ENCODE assay signal across 1 cellular context in the genomic region with DNA sequence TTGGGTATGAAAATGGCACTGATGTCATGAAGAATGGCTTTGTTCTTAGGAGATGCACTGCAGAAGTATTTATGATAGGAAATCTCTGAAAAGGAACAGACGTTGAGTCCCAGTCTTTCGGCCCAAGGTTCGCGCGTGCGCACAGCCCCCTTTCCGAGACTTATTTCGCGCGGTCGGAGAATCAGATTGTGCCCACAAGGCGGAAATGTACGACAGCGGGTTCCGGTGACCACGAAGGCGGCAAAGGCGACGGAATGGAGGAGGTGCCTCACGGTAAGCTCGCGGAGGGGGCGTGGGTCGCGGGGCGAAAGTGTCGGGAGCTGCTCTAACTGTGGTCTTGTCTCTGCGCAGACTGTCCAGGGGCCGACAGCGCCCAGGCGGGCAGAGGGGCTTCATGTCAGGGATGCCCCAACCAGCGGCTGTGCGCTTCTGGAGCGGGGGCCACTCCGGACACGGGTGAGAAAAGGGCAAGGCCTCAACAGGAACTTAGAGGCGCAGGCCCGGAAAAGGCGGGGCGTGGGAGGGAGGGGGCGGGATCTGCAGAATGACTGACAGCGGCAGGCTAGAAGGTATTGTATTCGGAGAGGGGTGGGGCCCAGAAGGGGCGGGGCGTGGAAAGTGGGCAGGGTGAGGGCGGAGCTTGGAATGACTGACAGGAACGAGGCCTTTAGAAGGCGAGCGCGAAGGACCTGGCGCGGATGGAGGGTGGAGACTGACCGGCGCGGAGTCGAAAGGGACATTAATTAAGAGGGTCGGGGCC.
TF ChIP-seq lines count a peak whose summit lies in the region.

NUBP1 (plus strand) TSS at position 233 of the 760 bp plus-strand sequence; CDS start at position 255, 22 bp downstream.

TF ChIP-seq in K562, 482 proteins besides CTCF, POLR2A, EP300 and RAD21 (continued from another document and continues in another):
- TF ChIP-seq ZC3H4 (CRISPR knock-in tag; IDR thresholded peaks at IDR 0.05; ENCODE audit: borderline replicate concordance) (no peak), SREBF2 (CRISPR knock-in tag; IDR thresholded peaks at IDR 0.05) (no peak), E2F4 (CRISPR knock-in tag; IDR thresholded peaks at IDR 0.05; ENCODE audit: low read depth) (peak; percentile 85), NR4A1 (CRISPR knock-in tag; IDR thresholded peaks at IDR 0.05) (0 out of 2 replicates have a peak, but pooled peaks have one; percentile 69), NR4A1 (tag; IDR thresholded peaks at IDR 0.05) (no peak), ETV5 (CRISPR knock-in tag; IDR thresholded peaks at IDR 0.05; ENCODE audit: low read depth) (peak; percentile 71; the same call in 1 of the 2 replicates), HIVEP1 (CRISPR knock-in tag; IDR thresholded peaks at IDR 0.05) (no peak), SIN3B (IDR thresholded peaks at IDR 0.05; ENCODE audit: low read depth) (peak; percentile 81; the same call in 1 of the 2 replicates), ZBTB49 (CRISPR knock-in tag; IDR thresholded peaks at IDR 0.05; ENCODE audit: borderline replicate concordance) (no peak), ZNF830 (CRISPR knock-in tag; IDR thresholded peaks at IDR 0.05) (no peak), GABPB1 (CRISPR knock-in tag; IDR thresholded peaks at IDR 0.05) (peak; percentile 92), NRF1 (conservative IDR thresholded peaks at IDR 0.05 in 1 of 2, IDR thresholded peaks at IDR 0.05 in 1 of 2) (peak; percentile 96 to 97), MXI1 (IDR thresholded peaks at IDR 0.05; ENCODE audit: low read depth, low read length) (peak; percentile 100), FOXA3 (CRISPR knock-in tag; conservative IDR thresholded peaks at IDR 0.05 in 1 of 2, IDR thresholded peaks at IDR 0.05 in 1 of 2) (no peak), HDAC1 (IDR thresholded peaks at IDR 0.05) (peak in 1 of 2 experiments; percentile 94; a peak in 2 of 4 replicates), ESRRA (IDR thresholded peaks at IDR 0.05; ENCODE audit: borderline replicate concordance, low read depth) (peak; percentile 83; the same call in 1 of the 2 replicates), ZBTB11 (CRISPR knock-in tag; IDR thresholded peaks at IDR 0.05) (peak; percentile 51 to 93 (median 75); a peak in 5 of 6 replicates), HDGF (IDR thresholded peaks at IDR 0.05) (no peak), ZNF407 (IDR thresholded peaks at IDR 0.05; ENCODE audit: low read depth) (no peak), KLF10 (CRISPR knock-in tag; IDR thresholded peaks at IDR 0.05) (no peak), SMAD1 (IDR thresholded peaks at IDR 0.05; ENCODE audit: low read depth, low read length, partially characterized antibody) (peak; percentile 60), STAG1 (CRISPR knock-in tag; IDR thresholded peaks at IDR 0.05; ENCODE audit: borderline replicate concordance) (no peak), XRCC5 (IDR thresholded peaks at IDR 0.05; ENCODE audit: low read depth, low read length) (0 out of 2 replicates have a peak, but pooled peaks have one; percentile 38), TCF3 (CRISPR knock-in tag; IDR thresholded peaks at IDR 0.05) (no peak)
- TF ChIP-seq, protein P1, sequence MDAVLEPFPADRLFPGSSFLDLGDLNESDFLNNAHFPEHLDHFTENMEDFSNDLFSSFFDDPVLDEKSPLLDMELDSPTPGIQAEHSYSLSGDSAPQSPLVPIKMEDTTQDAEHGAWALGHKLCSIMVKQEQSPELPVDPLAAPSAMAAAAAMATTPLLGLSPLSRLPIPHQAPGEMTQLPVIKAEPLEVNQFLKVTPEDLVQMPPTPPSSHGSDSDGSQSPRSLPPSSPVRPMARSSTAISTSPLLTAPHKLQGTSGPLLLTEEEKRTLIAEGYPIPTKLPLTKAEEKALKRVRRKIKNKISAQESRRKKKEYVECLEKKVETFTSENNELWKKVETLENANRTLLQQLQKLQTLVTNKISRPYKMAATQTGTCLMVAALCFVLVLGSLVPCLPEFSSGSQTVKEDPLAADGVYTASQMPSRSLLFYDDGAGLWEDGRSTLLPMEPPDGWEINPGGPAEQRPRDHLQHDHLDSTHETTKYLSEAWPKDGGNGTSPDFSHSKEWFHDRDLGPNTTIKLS (IDR thresholded peaks at IDR 0.05; ENCODE audit: borderline replicate concordance, low read depth) = peak; percentile 95
- TF ChIP-seq, protein P2, sequence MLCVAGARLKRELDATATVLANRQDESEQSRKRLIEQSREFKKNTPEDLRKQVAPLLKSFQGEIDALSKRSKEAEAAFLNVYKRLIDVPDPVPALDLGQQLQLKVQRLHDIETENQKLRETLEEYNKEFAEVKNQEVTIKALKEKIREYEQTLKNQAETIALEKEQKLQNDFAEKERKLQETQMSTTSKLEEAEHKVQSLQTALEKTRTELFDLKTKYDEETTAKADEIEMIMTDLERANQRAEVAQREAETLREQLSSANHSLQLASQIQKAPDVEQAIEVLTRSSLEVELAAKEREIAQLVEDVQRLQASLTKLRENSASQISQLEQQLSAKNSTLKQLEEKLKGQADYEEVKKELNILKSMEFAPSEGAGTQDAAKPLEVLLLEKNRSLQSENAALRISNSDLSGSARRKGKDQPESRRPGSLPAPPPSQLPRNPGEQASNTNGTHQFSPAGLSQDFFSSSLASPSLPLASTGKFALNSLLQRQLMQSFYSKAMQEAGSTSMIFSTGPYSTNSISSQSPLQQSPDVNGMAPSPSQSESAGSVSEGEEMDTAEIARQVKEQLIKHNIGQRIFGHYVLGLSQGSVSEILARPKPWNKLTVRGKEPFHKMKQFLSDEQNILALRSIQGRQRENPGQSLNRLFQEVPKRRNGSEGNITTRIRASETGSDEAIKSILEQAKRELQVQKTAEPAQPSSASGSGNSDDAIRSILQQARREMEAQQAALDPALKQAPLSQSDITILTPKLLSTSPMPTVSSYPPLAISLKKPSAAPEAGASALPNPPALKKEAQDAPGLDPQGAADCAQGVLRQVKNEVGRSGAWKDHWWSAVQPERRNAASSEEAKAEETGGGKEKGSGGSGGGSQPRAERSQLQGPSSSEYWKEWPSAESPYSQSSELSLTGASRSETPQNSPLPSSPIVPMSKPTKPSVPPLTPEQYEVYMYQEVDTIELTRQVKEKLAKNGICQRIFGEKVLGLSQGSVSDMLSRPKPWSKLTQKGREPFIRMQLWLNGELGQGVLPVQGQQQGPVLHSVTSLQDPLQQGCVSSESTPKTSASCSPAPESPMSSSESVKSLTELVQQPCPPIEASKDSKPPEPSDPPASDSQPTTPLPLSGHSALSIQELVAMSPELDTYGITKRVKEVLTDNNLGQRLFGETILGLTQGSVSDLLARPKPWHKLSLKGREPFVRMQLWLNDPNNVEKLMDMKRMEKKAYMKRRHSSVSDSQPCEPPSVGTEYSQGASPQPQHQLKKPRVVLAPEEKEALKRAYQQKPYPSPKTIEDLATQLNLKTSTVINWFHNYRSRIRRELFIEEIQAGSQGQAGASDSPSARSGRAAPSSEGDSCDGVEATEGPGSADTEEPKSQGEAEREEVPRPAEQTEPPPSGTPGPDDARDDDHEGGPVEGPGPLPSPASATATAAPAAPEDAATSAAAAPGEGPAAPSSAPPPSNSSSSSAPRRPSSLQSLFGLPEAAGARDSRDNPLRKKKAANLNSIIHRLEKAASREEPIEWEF (CRISPR knock-in tag; IDR thresholded peaks at IDR 0.05) = no peak
- TF ChIP-seq, protein P3, sequence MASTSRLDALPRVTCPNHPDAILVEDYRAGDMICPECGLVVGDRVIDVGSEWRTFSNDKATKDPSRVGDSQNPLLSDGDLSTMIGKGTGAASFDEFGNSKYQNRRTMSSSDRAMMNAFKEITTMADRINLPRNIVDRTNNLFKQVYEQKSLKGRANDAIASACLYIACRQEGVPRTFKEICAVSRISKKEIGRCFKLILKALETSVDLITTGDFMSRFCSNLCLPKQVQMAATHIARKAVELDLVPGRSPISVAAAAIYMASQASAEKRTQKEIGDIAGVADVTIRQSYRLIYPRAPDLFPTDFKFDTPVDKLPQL (IDR thresholded peaks at IDR 0.05; ENCODE audit: extremely low read depth, insufficient read length) = no peak
